In the genomic region with DNA sequence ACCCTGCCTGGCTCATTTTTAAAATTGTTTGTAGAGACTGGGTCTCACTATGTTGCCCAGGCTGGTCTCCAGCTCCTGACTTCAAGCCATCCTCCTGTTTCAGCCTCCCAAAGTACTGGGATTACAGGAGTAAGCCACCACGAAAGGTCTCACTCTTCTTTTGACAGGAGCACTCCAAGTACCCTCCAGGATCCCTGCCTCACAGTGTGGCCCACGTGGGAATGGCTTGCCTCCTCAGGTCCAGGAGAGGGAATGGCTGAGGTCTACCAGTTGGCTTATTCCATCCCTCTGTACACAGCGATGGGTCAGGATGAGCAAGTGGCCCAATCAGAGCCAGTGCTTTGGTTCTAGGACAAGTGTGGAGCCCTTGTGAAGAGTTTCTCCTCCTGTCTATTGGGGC, we compare ENCODE assay signal across 23 cellular contexts.
"Had no signal": no experiment of that assay in that cellular context is flagged by ENCODE, and none has a peak within 500 bp of the region (broad histone marks: within the 10 kb centered on the region; RNA-seq: fewer than 3 reads in every experiment).

No MANE protein-coding gene starts in this region.

- DNase-seq: central memory CD4-positive, alpha-beta T cell; colonic mucosa; dermis blood vessel endothelial cell; effector memory CD4-positive, alpha-beta T cell; esophagus squamous epithelium; foreskin melanocyte; glutamatergic neuron; heart right ventricle; hippocampal formation; kidney glomerular epithelial cell; left ventricle myocardium superior; lower lobe of right lung; stimulated activated CD4-positive, alpha-beta T cell treated with anti-CD3 and anti-CD28 coated beads, Interleukin-15, amount 100 ng/mL, for 24 hours; stimulated activated CD4-positive, alpha-beta T cell treated with anti-CD3 and anti-CD28 coated beads, Interleukin-4, amount 100 ng/mL, for 1 hour; stimulated activated CD8-positive, alpha-beta memory T cell treated with anti-CD3 and anti-CD28 coated beads, Interleukin-4, amount 100 ng/mL, for 48 hours; stimulated activated naive CD4-positive, alpha-beta T cell treated with Interleukin-2 at 50 U/mL for 16 hours; stomach; thyroid gland; trophoblast cell had no signal

- H3K27me3 ChIP-seq: colonic mucosa, neural progenitor cell, right atrium auricular region, thyroid gland had no signal

- H3K27ac ChIP-seq: colonic mucosa, esophagus squamous epithelium, heart right ventricle, lower lobe of right lung, neural progenitor cell, parathyroid adenoma, right atrium auricular region, skin epidermis, stomach, thyroid gland had no signal

- H3K4me3 ChIP-seq: colonic mucosa, esophagus squamous epithelium, heart right ventricle, lower lobe of right lung, neural progenitor cell, right atrium auricular region, skin epidermis, stomach, thyroid gland had no signal

- H3K4me1 ChIP-seq: colonic mucosa, lower lobe of right lung, neural progenitor cell, parathyroid adenoma, right atrium auricular region, stomach had no signal

- H3K36me3 ChIP-seq: colonic mucosa, esophagus squamous epithelium, heart right ventricle, lower lobe of right lung, neural progenitor cell, right atrium auricular region, stomach, thyroid gland had no signal

- ATAC-seq: heart right ventricle, left ventricle myocardium superior, lower lobe of right lung had no signal

- H3K9me3 ChIP-seq: colonic mucosa, esophagus squamous epithelium, heart right ventricle, lower lobe of right lung, right atrium auricular region, stomach, thyroid gland had no signal
